In the genomic region with DNA sequence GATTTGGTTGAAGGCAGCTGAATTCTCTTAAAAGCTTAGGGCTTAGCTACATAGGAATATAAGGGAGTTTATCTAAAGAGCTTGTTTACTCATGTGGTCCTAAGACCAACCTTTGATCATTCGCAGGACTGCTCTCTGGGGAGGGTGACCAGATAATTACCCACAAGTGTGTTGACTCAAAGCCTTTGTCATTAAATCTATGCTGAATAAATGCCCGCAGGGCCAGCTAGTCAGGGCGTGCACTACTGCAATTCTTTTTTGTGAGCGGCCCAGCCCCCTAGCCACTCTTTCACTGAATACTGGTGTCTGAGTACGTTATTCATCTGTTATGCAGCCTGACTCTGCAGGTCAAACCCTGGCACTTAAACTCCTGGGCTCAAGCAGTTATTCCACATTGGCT, we compare ENCODE assay signal across 19 cellular contexts.
"Had no signal": no experiment of that assay in that cellular context is flagged by ENCODE, and none has a peak within 500 bp of the region (broad histone marks: within the 10 kb centered on the region; RNA-seq: fewer than 3 reads in every experiment).

No MANE protein-coding gene starts in this region.

- ATAC-seq: activated CD8-positive, alpha-beta T cell treated with anti-CD3 and anti-CD28 coated beads for 36 hours; stimulated activated memory B cell treated with anti-CD40 and anti-IgM and Interleukin-4, amounts not matched to agents 10 μg/mL and 1 μg/mL and 100 μg/mL, for 72 hours had no signal

- H3K4me1 Mint-ChIP-seq: activated B cell treated with CpG ODN at 0.5 μM for 24 hours; central memory CD8-positive, alpha-beta T cell; immature natural killer cell; nephron; stimulated activated memory B cell treated with anti-CD40 and anti-IgM and Interleukin-4, amounts not matched to agents 10 μg/mL and 1 μg/mL and 100 μg/mL, for 72 hours had no signal

- H3K27me3 Mint-ChIP-seq: activated B cell treated with CpG ODN at 0.5 μM for 24 hours; activated CD8-positive, alpha-beta T cell treated with anti-CD3 and anti-CD28 coated beads for 36 hours; central memory CD8-positive, alpha-beta T cell; stimulated activated memory B cell treated with anti-CD40 and anti-IgM and Interleukin-4, amounts not matched to agents 10 μg/mL and 1 μg/mL and 100 μg/mL, for 72 hours had no signal

- H3K9me3 ChIP-seq: esophagus squamous epithelium, tibial artery had no signal

- DNase-seq: activated B cell treated with CpG ODN at 0.5 μM for 24 hours; activated CD4-positive, alpha-beta T cell treated with anti-CD3 and anti-CD28 coated beads for 48 hours; activated CD8-positive, alpha-beta T cell treated with anti-CD3 and anti-CD28 coated beads for 36 hours; activated naive CD4-positive, alpha-beta T cell; anterior cingulate cortex; brain microvascular endothelial cell; esophagus squamous epithelium; glutamatergic neuron; immature natural killer cell; occipital lobe; stimulated activated CD4-positive, alpha-beta T cell treated with anti-CD3 and anti-CD28 coated beads, Interleukin-2, amount 100 ng/mL, for 48 hours; tibial artery had no signal

- H3K4me3 Mint-ChIP-seq: activated B cell treated with CpG ODN at 0.5 μM for 24 hours; activated CD8-positive, alpha-beta T cell treated with anti-CD3 and anti-CD28 coated beads for 36 hours; activated T-helper 1 cell treated with anti-CD3 and anti-CD28 coated beads, Interleukin-12 subunit alpha, Interleukin-12 subunit beta, Interleukin-2, Interleukin-4 antibody, amounts not matched to agents 30 ng/mL and 10 ng/mL and 1 ng/mL, durations not matched to agents 14 hours and 24 hours and 36 hours; central memory CD8-positive, alpha-beta T cell; immature natural killer cell; nephron; stimulated activated memory B cell treated with anti-CD40 and anti-IgM and Interleukin-4, amounts not matched to agents 10 μg/mL and 1 μg/mL and 100 μg/mL, for 72 hours had no signal

- H3K27me3 ChIP-seq: brain microvascular endothelial cell, esophagus squamous epithelium, tibial artery had no signal

- FAIRE-seq: TTC549, urothelium cell line had no signal

- H3K9me3 Mint-ChIP-seq: central memory CD8-positive, alpha-beta T cell had no signal

- H3K27ac Mint-ChIP-seq: activated B cell treated with CpG ODN at 0.5 μM for 24 hours; activated CD8-positive, alpha-beta T cell treated with anti-CD3 and anti-CD28 coated beads for 36 hours; activated T-helper 1 cell treated with anti-CD3 and anti-CD28 coated beads, Interleukin-12 subunit alpha, Interleukin-12 subunit beta, Interleukin-2, Interleukin-4 antibody, amounts not matched to agents 30 ng/mL and 10 ng/mL and 1 ng/mL, durations not matched to agents 14 hours and 24 hours and 36 hours; immature natural killer cell; nephron; stimulated activated memory B cell treated with anti-CD40 and anti-IgM and Interleukin-4, amounts not matched to agents 10 μg/mL and 1 μg/mL and 100 μg/mL, for 72 hours had no signal

- H3K4me1 ChIP-seq: esophagus squamous epithelium, tibial artery had no signal

- H3K27ac ChIP-seq: brain microvascular endothelial cell, coronary artery, esophagus squamous epithelium, tibial artery had no signal

- H3K4me3 ChIP-seq: coronary artery, esophagus squamous epithelium, tibial artery had no signal
